In the genomic region with DNA sequence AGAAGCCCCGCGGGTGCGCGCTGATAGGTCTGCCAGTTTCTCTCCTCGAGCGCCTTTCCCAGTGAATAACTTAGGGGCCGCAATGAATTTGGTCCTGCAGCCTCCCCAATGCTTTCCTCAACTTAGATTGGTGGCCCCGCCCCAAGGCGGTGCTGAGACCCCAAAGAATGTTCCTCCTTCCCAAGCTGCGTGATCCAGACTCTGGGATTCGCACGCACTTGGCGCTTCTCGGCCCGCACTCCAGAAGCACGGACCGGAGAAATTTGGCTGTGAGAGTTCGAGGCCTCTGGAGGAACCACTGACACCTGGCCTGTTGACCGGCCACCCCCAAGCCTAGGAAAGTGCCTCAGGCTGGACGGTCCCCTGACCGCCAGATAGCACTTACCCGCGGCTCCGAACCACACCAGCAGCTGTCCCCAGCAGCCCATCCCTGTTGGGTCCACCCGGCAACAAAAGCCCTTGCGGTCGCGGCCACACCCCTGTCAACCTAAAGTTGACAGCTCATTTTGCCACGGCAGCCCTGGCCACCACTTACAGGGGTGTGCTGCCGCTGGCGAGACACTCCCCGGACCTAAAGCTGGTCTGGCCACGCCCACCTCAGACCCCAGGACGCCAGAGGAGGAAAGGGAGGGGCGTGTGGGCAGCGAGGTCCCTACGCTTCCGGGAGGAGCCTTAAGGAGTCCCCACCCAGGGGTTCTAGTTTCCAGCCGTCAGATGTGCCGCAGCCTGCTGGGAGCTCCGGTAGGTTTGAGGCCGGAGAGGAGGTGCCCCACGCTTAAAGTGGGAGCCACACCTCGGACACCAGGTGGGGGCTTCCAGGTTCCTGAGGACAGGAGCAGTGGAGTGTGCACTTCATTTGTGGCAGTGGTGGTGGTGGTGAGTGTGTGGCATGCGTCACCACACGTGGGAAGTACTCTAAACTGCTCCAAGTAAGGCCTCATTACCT, we compare ENCODE assay signal across 8 cellular contexts. TPM values are rescaled to one million over a fixed set of nuclear protein-coding genes. Genes with fewer than 3 reads are reported as not detected.
A peak's percentile ranks its signal among the peaks of the same experiment; 100 is the strongest.
DNase-seq lines count a peak whose midpoint lies in the region; ATAC-seq and TF ChIP-seq lines count a peak whose summit lies in the region.

Gene LTK, minus strand, starts transcription at position 546 of the 946 bp plus-strand sequence. Its CDS starts 118 bp downstream, at position 428.

- H3K9me2 ChIP-seq in GM23248 (ENCODE audit: insufficient read depth) = no peaks in the 10 kb centered on the region

- H3K9ac ChIP-seq in GM23248 (no peak within 1 kb of the TSS), fibroblast of lung (ENCODE audit: insufficient read depth, low read length) (no peak within 1 kb of the TSS), parathyroid adenoma (no peak within 1 kb of the TSS)

- H3K79me2 ChIP-seq in GM23248 (ENCODE audit: insufficient read depth) (no peaks in the 10 kb centered on the region), fibroblast of lung (ENCODE audit: control insufficient read depth, insufficient read depth, low read length) (no peaks in the 10 kb centered on the region), parathyroid adenoma (no peaks in the 10 kb centered on the region)

- H2AFZ ChIP-seq in GM23248 (peak within 1 kb of the TSS; percentile 35), fibroblast of lung (ENCODE audit: low read length) (no peak within 1 kb of the TSS), parathyroid adenoma (peak within 1 kb of the TSS; percentile 38)

- TF ChIP-seq CTCF in fibroblast of lung (conservative IDR thresholded peaks at IDR 0.05 in 1 of 2, IDR thresholded peaks at IDR 0.05 in 1 of 2; ENCODE audit: low read depth in 1 of 2, low read length in 2 of 2) (no peak), parathyroid adenoma (IDR thresholded peaks at IDR 0.05) (no peak)

- no peaks in the 10 kb centered on the region for H3F3A ChIP-seq in GM23248 (ENCODE audit: insufficient read depth)

- H3K4me1 Mint-ChIP-seq in T-helper 17 cell = peaks cover 35% of the 10 kb centered on the region

- peak within 1 kb of the TSS; percentile 84 for H3K27ac Mint-ChIP-seq in T-helper 17 cell

- H3K4me1 ChIP-seq in GM23248 (ENCODE audit: insufficient read depth) (peaks cover 8% of the 10 kb centered on the region), fibroblast of lung (ENCODE audit: control insufficient read depth, extremely low read depth, insufficient read depth, low read length) (peaks cover 2% of the 10 kb centered on the region), parathyroid adenoma (no peaks in the 10 kb centered on the region)

- no peaks in the 10 kb centered on the region for H3K9me3 ChIP-seq in GM23248 (ENCODE audit: low read depth)
- H3K9me3 ChIP-seq in T-helper 17 cell (ENCODE audit: control insufficient read depth, low read length, poor library complexity, severe bottlenecking) = no peaks in the 10 kb centered on the region
- H3K9me3 ChIP-seq in fibroblast of lung (ENCODE audit: control insufficient read depth, insufficient read depth, low read depth, low read length) = no peaks in the 10 kb centered on the region
- H3K9me3 ChIP-seq in parathyroid adenoma (ENCODE audit: control insufficient read depth, low read length) = no peaks in the 10 kb centered on the region

- ATAC-seq in T-helper 17 cell (peak; percentile 38), GM18498 (IDR thresholded peaks at IDR 0.05; ENCODE audit: unreplicated experiment) (no peak)

- in situ Hi-C loops in GM23248 (cut with MboI) = no loop called here

- peaks cover 30% of the 10 kb centered on the region for H3K27me3 ChIP-seq in GM23248 (replicated peaks; ENCODE audit: insufficient read depth)
- H3K27me3 ChIP-seq in fibroblast of lung (ENCODE audit: control insufficient read depth, insufficient read depth, low read length) = peaks cover 14% of the 10 kb centered on the region
- H3K27me3 ChIP-seq in parathyroid adenoma (ENCODE audit: control insufficient read depth, insufficient read depth, low read length) = no peaks in the 10 kb centered on the region

- peak within 1 kb of the TSS; percentile 89 for H3K4me3 Mint-ChIP-seq in T-helper 17 cell

- H3K36me3 Mint-ChIP-seq in T-helper 17 cell (ENCODE audit: low read depth) = no peaks in the 10 kb centered on the region

- no peaks in the 10 kb centered on the region for H3K36me3 ChIP-seq in GM23248 (ENCODE audit: low read depth)
- peaks cover 2% of the 10 kb centered on the region for H3K36me3 ChIP-seq in fibroblast of lung (ENCODE audit: control insufficient read depth, insufficient read depth, low read length)
- H3K36me3 ChIP-seq in parathyroid adenoma (ENCODE audit: control insufficient read depth, insufficient read depth, low read length) = no peaks in the 10 kb centered on the region

- no peak within 1 kb of the TSS for H3K27ac ChIP-seq in GM23248
- H3K27ac ChIP-seq in fibroblast of lung (ENCODE audit: insufficient read depth, low read length) = no peak within 1 kb of the TSS
- no peak within 1 kb of the TSS for H3K27ac ChIP-seq in parathyroid adenoma

- H3K4me2 ChIP-seq in GM23248 (ENCODE audit: unreplicated experiment) (peak within 1 kb of the TSS; percentile 64), fibroblast of lung (ENCODE audit: extremely low read depth, insufficient read depth, low read length) (peak within 1 kb of the TSS; percentile 78), parathyroid adenoma (ENCODE audit: low read length) (peak within 1 kb of the TSS; percentile 48)

- WGBS in GM23248 (ENCODE audit: low coverage in 1 of 2, low lambda C conversion rate in 2 of 2, missing lambda C conversion rate in 2 of 2), 2 experiments = 9 to 10% methylated on average over 45 to 46 of the region's 46 CpGs

- H4K20me1 ChIP-seq in GM23248 (ENCODE audit: insufficient read depth) (no peaks in the 10 kb centered on the region), fibroblast of lung (ENCODE audit: control insufficient read depth, extremely low read depth, insufficient read depth, low read length) (no peaks in the 10 kb centered on the region)

- H3K4me3 ChIP-seq in GM23248 = peak within 1 kb of the TSS; percentile 61
- peak within 1 kb of the TSS; percentile 21 to 44 (median 34) for H3K4me3 ChIP-seq in fibroblast of lung (replicated peaks in 1 of 4; ENCODE audit: control extremely low read depth in 1 of 4, insufficient read depth in 1 of 4, low read depth in 3 of 4, low read length in 4 of 4)
- H3K4me3 ChIP-seq in parathyroid adenoma (ENCODE audit: low read depth, low read length) = no peak within 1 kb of the TSS

- no peaks in the 10 kb centered on the region for H3K27me3 Mint-ChIP-seq in T-helper 17 cell

- DNase-seq in GM23248 = peak; percentile 22
- DNase-seq in T-helper 17 cell = peak in 1 of 3 donors; percentile 17
- DNase-seq in fibroblast of lung (ENCODE audit: low read depth in 2 of 2) = no peak
- DNase-seq in NCI-H2171 (lab: John Stamatoyannopoulos, UW) = no peak
- DNase-seq in HPDE6-E6E7 (ENCODE audit: extremely low spot score) = no peak
- no peak for DNase-seq in anterior cingulate cortex (lab: John Stamatoyannopoulos, UW)

RNA-seq across cellular contexts. Expression of gene LTK, which starts in this region (rescaled TPM):
- not detected in 2 replicates for total RNA-seq in GM23248 (2014; rRNA removed; shearing (Covaris generic))
- polyA plus RNA-seq in GM23248 (2016; fragmentation: Nextera tagmentation; extraction: Ambion mirVana) (not detected in 2 replicates), fibroblast of lung (0.14 and 0.19 TPM in 2 replicates)
- total RNA-seq in T-helper 17 cell (10 to 100 TPM; 58.2 to 74.6 TPM), fibroblast of lung (under 0.01 and 0.99 TPM in 2 replicates)
- polyA plus RNA-seq in fibroblast of lung (2012) = 0.48 and 0.71 TPM in 2 replicates
- polyA minus RNA-seq in fibroblast of lung (ENCODE audit: low replicate concordance) = 0.59 and 0.67 TPM in 2 replicates

Comparison
In these comparisons a context has a peak if more than half of its experiments do, and no peak if none do; other contexts are left out.
1. RNA of gene LTK (total RNA-seq): 58.2 to 74.6 TPM in T-helper 17 cell; under 0.01 to 0.99 TPM in fibroblast of lung and not detected in GM23248; every median in the first group is over 10 times any median in the second.
2. Peak in DNase-seq, H3K4me3 ChIP-seq and H3K4me2 ChIP-seq in GM23248; RNA of the gene not detected or under 1 TPM.
3. Peak in every context shown above with its lines, with median percentiles within 50 percentile points of each other: H3K4me2 ChIP-seq.